In the genomic region with DNA sequence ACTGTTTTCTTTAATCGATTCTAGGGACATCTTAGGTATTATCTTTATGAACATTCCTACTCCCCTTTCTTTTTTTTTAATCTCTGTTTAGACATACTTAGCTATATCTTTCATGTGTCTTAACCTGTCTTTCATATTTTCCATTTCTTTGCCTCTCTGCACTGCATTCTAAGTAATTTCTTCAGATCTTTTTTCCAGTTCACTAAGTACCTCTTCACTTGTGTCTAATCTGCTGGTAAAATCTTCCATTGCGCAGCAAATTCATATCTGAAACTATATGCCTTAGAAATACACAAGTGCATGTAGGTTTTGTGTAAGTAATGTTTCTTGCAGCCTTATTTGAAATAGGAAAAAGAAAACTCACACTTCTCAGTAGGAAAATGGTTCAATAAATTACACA, we compare ENCODE assay signal across 21 cellular contexts.
"Had no signal": no experiment of that assay in that cellular context is flagged by ENCODE, and none has a peak within 500 bp of the region (broad histone marks: within the 10 kb centered on the region; RNA-seq: fewer than 3 reads in every experiment).

No MANE protein-coding gene starts in this region.

- H3K4me1 ChIP-seq: esophagus muscularis mucosa, foreskin keratinocyte, gastrocnemius medialis, heart right ventricle, left lung, lower lobe of right lung had no signal

- FAIRE-seq: endothelial cell of umbilical vein, islet of Langerhans, keratinocyte had no signal

- H3K27me3 ChIP-seq: dorsolateral prefrontal cortex, esophagus muscularis mucosa, foreskin keratinocyte, gastrocnemius medialis, heart right ventricle, left lung had no signal

- H3K9me3 ChIP-seq: esophagus muscularis mucosa, gastrocnemius medialis, heart right ventricle, left lung, lower lobe of right lung had no signal

- ATAC-seq: foreskin keratinocyte; gastrocnemius medialis; heart right ventricle; left cardiac atrium; left lung; left ventricle myocardium superior; lower lobe of right lung; naive thymus-derived CD4-positive, alpha-beta T cell had no signal

- H3K4me3 ChIP-seq: coronary artery, dorsolateral prefrontal cortex, esophagus muscularis mucosa, gastrocnemius medialis, heart right ventricle, left lung, lower lobe of right lung had no signal

- DNase-seq: dermis blood vessel endothelial cell; dorsolateral prefrontal cortex; effector CD4-positive, alpha-beta T cell; effector memory CD4-positive, alpha-beta T cell; foreskin keratinocyte; gastrocnemius medialis; glutamatergic neuron; head of caudate nucleus; heart right ventricle; hippocampal formation; left cardiac atrium; left lung; left ventricle myocardium superior; lower lobe of right lung; mesenchymal stem cell; naive thymus-derived CD4-positive, alpha-beta T cell had no signal

- H3K36me3 ChIP-seq: esophagus muscularis mucosa, gastrocnemius medialis, heart right ventricle, left lung, lower lobe of right lung had no signal

- H3K27ac ChIP-seq: coronary artery, dorsolateral prefrontal cortex, esophagus muscularis mucosa, foreskin keratinocyte, gastrocnemius medialis, heart right ventricle, left lung, lower lobe of right lung had no signal
